Comparison of ENCODE assay signal across 10 cellular contexts in genomic region chr7:128040205-128040604, GRCh38. TPM values are rescaled to one million over a fixed set of nuclear protein-coding genes. Genes with fewer than 3 reads are reported as not detected.
"Had no signal": no experiment of that assay in that cellular context is flagged by ENCODE, and none has a peak within 500 bp of the region (broad histone marks: within the 10 kb centered on the region; RNA-seq: fewer than 3 reads in every experiment).

No MANE protein-coding gene starts in this region.

- ATAC-seq: GM23338, HCT116 had no signal

- H3K4me3 ChIP-seq: GM23248, GM23338, HAP-1 had no signal

- H3K27ac Mint-ChIP-seq: GM23338, H9, HFFc6 had no signal

- H3K4me1 ChIP-seq: HAP-1 had no signal

- H3K27ac ChIP-seq: GM23248 had no signal

- H3K4me3 Mint-ChIP-seq: GM23338, H9, HFFc6 had no signal

- DNase-seq: GM23248, GOT3, H7, H9, HCEC 1CT, HFFc6 had no signal

- H3K9me3 ChIP-seq: HAP-1 had no signal

- H3K36me3 ChIP-seq: HAP-1 had no signal

- H3K9me3 Mint-ChIP-seq: GM23338, H9, HFFc6 had no signal

RNA-seq across cellular contexts. Expression of gene LRRC4, which starts 9.0 kb away (rescaled TPM):
- total RNA-seq: H4 had no signal
